27 cellular contexts compared by ENCODE assay signal in the genomic region with DNA sequence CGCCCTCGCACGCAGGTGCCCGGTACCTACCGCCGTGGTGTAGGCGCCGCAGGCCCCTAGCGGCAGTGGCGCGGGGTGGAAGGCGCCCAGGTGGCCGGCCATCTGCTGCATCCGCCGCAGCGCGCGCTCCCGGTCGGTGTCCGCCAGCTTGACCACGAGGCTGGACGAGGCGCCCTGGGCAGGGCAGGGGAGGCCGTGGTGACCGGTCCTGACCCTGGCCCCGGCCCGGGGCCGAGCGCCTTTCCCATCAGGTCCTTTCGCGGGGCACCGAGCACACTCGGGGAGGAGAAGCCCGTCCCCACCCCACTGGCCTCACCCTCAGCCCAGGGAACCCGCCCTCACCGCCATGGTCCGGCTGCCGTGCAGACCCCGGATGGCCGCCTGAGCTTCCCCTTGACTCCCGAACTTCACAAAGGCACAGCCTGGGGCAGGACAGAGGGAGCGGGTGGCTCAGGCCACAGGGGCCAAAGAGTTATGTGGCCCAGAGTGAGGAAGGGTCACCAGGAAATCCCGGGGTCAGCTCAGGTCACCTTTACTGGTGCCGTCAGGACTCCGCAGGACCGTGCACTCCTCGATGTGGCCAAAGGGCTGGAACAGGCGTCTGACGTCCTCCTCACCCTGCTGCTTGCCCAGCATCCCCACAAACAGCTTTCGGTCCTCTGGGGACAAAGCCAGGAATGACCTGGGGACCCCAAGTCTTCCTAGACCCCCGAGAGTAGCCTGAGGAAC. TPM values are rescaled to one million over a fixed set of nuclear protein-coding genes. Genes with fewer than 3 reads are reported as not detected.
"Had no signal": no experiment of that assay in that cellular context is flagged by ENCODE, and none has a peak within 500 bp of the region (broad histone marks: within the 10 kb centered on the region; RNA-seq: fewer than 3 reads in every experiment).

No MANE protein-coding gene starts in this region.

- H3K9me3 Mint-ChIP-seq: activated CD4-positive, alpha-beta memory T cell treated with anti-CD3 and anti-CD28 coated beads for 36 hours; activated CD4-positive, alpha-beta T cell treated with anti-CD3 and anti-CD28 coated beads, Interleukin-2, amount 10 ng/mL, durations not matched to agents 7 days and 5 days; activated naive CD4-positive, alpha-beta T cell treated with anti-CD3 and anti-CD28 coated beads, Interleukin-2, amount 50 U/mL, for 24 hours; activated T-helper 17 cell treated with anti-CD3 and anti-CD28 coated beads, Interleukin-2, amount 50 U/mL, for 72 hours; T-cell had no signal

- H3K27ac ChIP-seq: breast epithelium, Peyer's patch, RWPE1, VCaP had no signal

- H3K4me1 ChIP-seq: breast epithelium, Peyer's patch had no signal

- ATAC-seq: activated T-helper 17 cell treated with anti-CD3 and anti-CD28 coated beads, Interleukin-2, amount 50 U/mL, for 72 hours; T-cell had no signal

- H3K4me3 ChIP-seq: breast epithelium, Peyer's patch had no signal

- H3K27me3 ChIP-seq: breast epithelium, Peyer's patch had no signal

- H3K36me3 ChIP-seq: breast epithelium, Peyer's patch had no signal

- H3K4me1 Mint-ChIP-seq: activated CD4-positive, alpha-beta T cell treated with anti-CD3 and anti-CD28 coated beads, Interleukin-2, amount 10 ng/mL, durations not matched to agents 7 days and 5 days; activated naive CD4-positive, alpha-beta T cell treated with anti-CD3 and anti-CD28 coated beads, Interleukin-2, amount 50 U/mL, for 24 hours; activated T-helper 17 cell treated with anti-CD3 and anti-CD28 coated beads, Interleukin-2, amount 50 U/mL, for 72 hours; T-cell had no signal

- H3K9me3 ChIP-seq: breast epithelium, Peyer's patch had no signal

- DNase-seq: activated CD4-positive, alpha-beta memory T cell treated with anti-CD3 and anti-CD28 coated beads for 36 hours; activated CD4-positive, alpha-beta T cell treated with anti-CD3 and anti-CD28 coated beads, Interleukin-2, amount 10 ng/mL, durations not matched to agents 7 days and 5 days; activated CD4-positive, CD25-positive, alpha-beta regulatory T cell; activated CD8-positive, alpha-beta memory T cell treated with anti-CD3 and anti-CD28 coated beads for 24 hours; activated T-cell treated with anti-CD3 and anti-CD28 coated beads for 4 hours; activated T-cell treated with anti-CD3 and anti-CD28 coated beads, Interleukin-2, amount 50 U/mL, for 48 hours; aorta; caudate nucleus; Karpas-422; MM.1S; NCI-H1105 treated with DMSO at 0.1 percent for 48 hours; NCI-H146; NCI-H187 treated with DMSO at 0.1 percent for 48 hours; NCI-H2081 treated with DMSO at 0.1 percent for 48 hours; NCI-H446; NCI-H524; SHP77 treated with DMSO at 0.1 percent for 48 hours; T-cell; T-helper 2 cell; T1000 had no signal

- H3K27ac Mint-ChIP-seq: activated CD4-positive, alpha-beta memory T cell treated with anti-CD3 and anti-CD28 coated beads for 36 hours; activated CD4-positive, alpha-beta T cell treated with anti-CD3 and anti-CD28 coated beads, Interleukin-2, amount 10 ng/mL, durations not matched to agents 7 days and 5 days; activated naive CD4-positive, alpha-beta T cell treated with anti-CD3 and anti-CD28 coated beads, Interleukin-2, amount 50 U/mL, for 24 hours; T-cell had no signal

- H3K4me3 Mint-ChIP-seq: activated CD4-positive, alpha-beta memory T cell treated with anti-CD3 and anti-CD28 coated beads for 36 hours; activated CD4-positive, alpha-beta T cell treated with anti-CD3 and anti-CD28 coated beads, Interleukin-2, amount 10 ng/mL, durations not matched to agents 7 days and 5 days; activated naive CD4-positive, alpha-beta T cell treated with anti-CD3 and anti-CD28 coated beads, Interleukin-2, amount 50 U/mL, for 24 hours; activated T-helper 17 cell treated with anti-CD3 and anti-CD28 coated beads, Interleukin-2, amount 50 U/mL, for 72 hours; T-cell had no signal

- H3K36me3 Mint-ChIP-seq: activated naive CD4-positive, alpha-beta T cell treated with anti-CD3 and anti-CD28 coated beads, Interleukin-2, amount 50 U/mL, for 24 hours had no signal

- H3K27me3 Mint-ChIP-seq: activated CD4-positive, alpha-beta memory T cell treated with anti-CD3 and anti-CD28 coated beads for 36 hours; activated CD4-positive, alpha-beta T cell treated with anti-CD3 and anti-CD28 coated beads, Interleukin-2, amount 10 ng/mL, durations not matched to agents 7 days and 5 days; activated naive CD4-positive, alpha-beta T cell treated with anti-CD3 and anti-CD28 coated beads, Interleukin-2, amount 50 U/mL, for 24 hours; activated T-helper 17 cell treated with anti-CD3 and anti-CD28 coated beads, Interleukin-2, amount 50 U/mL, for 72 hours; T-cell had no signal

RNA-seq across cellular contexts. Expression of a gene that starts 30.2 kb away (rescaled TPM):
- total RNA-seq: SK-MEL-5 had no signal
